Comparison of ENCODE assay signal across 17 cellular contexts in genomic region chr2:161146996-161147395, GRCh38. TPM values are rescaled to one million over a fixed set of nuclear protein-coding genes. Genes with fewer than 3 reads are reported as not detected.
A peak's percentile ranks its signal among the peaks of the same experiment; 100 is the strongest.
DNase-seq lines count a peak whose midpoint lies in the region; ATAC-seq and TF ChIP-seq lines count a peak whose summit lies in the region.
"Had no signal": no experiment of that assay in that cellular context is flagged by ENCODE, and none has a peak within 500 bp of the region (broad histone marks: within the 10 kb centered on the region; RNA-seq: fewer than 3 reads in every experiment).

No MANE protein-coding gene starts in this region.

- 60 to 100% (median 82%) methylated on average over 2 to 3 of the region's 3 CpGs for WGBS in heart left ventricle, 4 donors

- H3K9me3 ChIP-seq in DOHH2 (ENCODE audit: control insufficient read depth, insufficient read depth, low read length) (peaks cover 76% of the 10 kb centered on the region), heart left ventricle (peaks cover 0 to 58% (median 29%) of the 10 kb centered on the region in 12 donors), osteoblast (ENCODE audit: low read depth, low read length) (no peaks in the 10 kb centered on the region)
- H3K9me3 ChIP-seq: HAP-1 had no signal

- H3K27me3 ChIP-seq in DOHH2 (ENCODE audit: control insufficient read depth, low read length) (no peaks in the 10 kb centered on the region), heart left ventricle (no peaks in the 10 kb centered on the region), osteoblast (ENCODE audit: insufficient read depth, low read length) (no peaks in the 10 kb centered on the region)

- peaks cover 100% of the 10 kb centered on the region for H3K79me2 ChIP-seq in DOHH2 (ENCODE audit: control insufficient read depth, low read length)
- no peaks in the 10 kb centered on the region for H3K79me2 ChIP-seq in osteoblast (ENCODE audit: insufficient read depth, low read length)

- peaks cover 8 to 57% (median 40%) of the 10 kb centered on the region in 7 donors for H3K9me3 Mint-ChIP-seq in naive B cell

- no peak overlapping the region for H2AFZ ChIP-seq in osteoblast (ENCODE audit: low read length)

- H3K4me1 ChIP-seq in DOHH2 (ENCODE audit: control insufficient read depth, low read length): peaks cover 51% of the 10 kb centered on the region
- H3K4me1 ChIP-seq in heart left ventricle: no peaks in the 10 kb centered on the region
- H3K4me1 ChIP-seq in osteoblast (ENCODE audit: insufficient read depth, low read length): no peaks in the 10 kb centered on the region
- H3K4me1 ChIP-seq: A549, HAP-1 had no signal

- H3K27ac ChIP-seq in DOHH2 (ENCODE audit: low read depth, low read length): no peak overlapping the region
- no peak overlapping the region for H3K27ac ChIP-seq in heart left ventricle
- H3K27ac ChIP-seq in osteoblast (ENCODE audit: low read depth, low read length): no peak overlapping the region
- H3K27ac ChIP-seq: A549, SK-N-MC had no signal

- peaks cover 13% of the 10 kb centered on the region for H3F3A ChIP-seq in DOHH2 (ENCODE audit: control insufficient read depth, insufficient read depth)

- H3K9me2 ChIP-seq in DOHH2 (replicated peaks; ENCODE audit: control insufficient read depth, low read length): no peaks in the 10 kb centered on the region

- no peak overlapping the region for H3K4me2 ChIP-seq in DOHH2 (ENCODE audit: low read length)
- H3K4me2 ChIP-seq in osteoblast (ENCODE audit: insufficient read depth, low read length): no peak overlapping the region
- H3K4me2 ChIP-seq: A549 had no signal

- no peak for TF ChIP-seq POLR2A in heart left ventricle (IDR thresholded peaks at IDR 0.05)

- no peak for TF ChIP-seq CTCF in DOHH2 (IDR thresholded peaks at IDR 0.05; ENCODE audit: low read depth, low read length, poor library complexity, severe bottlenecking)
- TF ChIP-seq CTCF in heart left ventricle (IDR thresholded peaks at IDR 0.05): no peak
- no peak for TF ChIP-seq CTCF in osteoblast (IDR thresholded peaks at IDR 0.05; ENCODE audit: extremely low read depth, low read depth, low read length)

- H3K4me1 Mint-ChIP-seq in naive B cell: peaks cover 72 to 86% (median 79%) of the 10 kb centered on the region in 3 donors

- peaks cover 55 to 74% of the 10 kb centered on the region in 2 donors for H3K36me3 Mint-ChIP-seq in naive B cell

- no peak overlapping the region for H3K4me3 Mint-ChIP-seq in naive B cell

- no peaks in the 10 kb centered on the region for H3K27me3 Mint-ChIP-seq in naive B cell
- H3K27me3 Mint-ChIP-seq: CD4-positive, CD25-positive, alpha-beta regulatory T cell had no signal

- H3K27ac Mint-ChIP-seq in naive B cell: peak overlapping the region in 5 of 6 donors; percentile 53 to 85 (median 76)

- H4K20me1 ChIP-seq in DOHH2 (ENCODE audit: control insufficient read depth, insufficient read depth, low read depth, low read length) (no peaks in the 10 kb centered on the region), osteoblast (ENCODE audit: insufficient read depth, low read length) (no peaks in the 10 kb centered on the region)

- ATAC-seq in HG02610 (IDR thresholded peaks at IDR 0.05; ENCODE audit: unreplicated experiment) (peak; percentile 2), heart left ventricle (peak; percentile 39 to 84 (median 56)), naive B cell (ENCODE audit: low read depth in 2 of 2) (peak in 1 of 2 donors; percentile 20)
- ATAC-seq: A549 had no signal

- intact Hi-C loops in heart left ventricle (cut with DNase I): no loop called here

- peaks cover 97% of the 10 kb centered on the region for H3K36me3 ChIP-seq in DOHH2 (ENCODE audit: control insufficient read depth, low read length)
- no peaks in the 10 kb centered on the region for H3K36me3 ChIP-seq in heart left ventricle
- H3K36me3 ChIP-seq in osteoblast (ENCODE audit: insufficient read depth, low read length): no peaks in the 10 kb centered on the region
- H3K36me3 ChIP-seq: HAP-1 had no signal

- H3K4me3 ChIP-seq in DOHH2 (ENCODE audit: low read length) (peak overlapping the region; percentile 8; the same call in 1 of the 2 replicates), heart left ventricle (no peak overlapping the region), osteoblast (ENCODE audit: insufficient read depth, low read length) (no peak overlapping the region)
- H3K4me3 ChIP-seq: A549, HAP-1, SK-N-MC had no signal

- DNase-seq in heart left ventricle (peak; percentile 21 to 68 (median 41)), naive B cell (no peak), osteoblast (ENCODE audit: insufficient read length, low spot score, missing footprints) (no peak), superior temporal gyrus (ENCODE audit: extremely low spot score) (no peak), NCI-H2081 treated with DMSO at 0.1 percent for 48 hours (lab: John Stamatoyannopoulos, UW) (no peak)
- no peak for DNase-seq in stimulated activated naive CD4-positive, alpha-beta T cell (lab: John Stamatoyannopoulos, UW)
- DNase-seq: CD4-positive, CD25-positive, alpha-beta regulatory T cell; DMS79; GF-D8; KG1; NCI-H1092; NCI-H1694 had no signal

RNA-seq across cellular contexts. Expression of gene TANK, which starts 13.2 kb away (rescaled TPM):
- total RNA-seq in heart left ventricle (10 to 100 TPM; 21.5 to 58.5 (median 32.4) TPM), osteoblast (112 and 127 TPM in 2 replicates)
- polyA plus RNA-seq in heart left ventricle (10 to 100 TPM; 15.4 to 33.0 TPM), naive B cell (ENCODE audit: low read depth in 6 of 6) (100 to 1,000 TPM; 132 to 167 (median 136) TPM)

Comparison
In these comparisons a context has a peak if more than half of its experiments do, and no peak if none do; other contexts are left out.
1. DNase-seq: peak in heart left ventricle (5 of 5); none in naive B cell (single experiment), osteoblast (single experiment), stimulated activated naive CD4-positive, alpha-beta T cell (0 of 6), superior temporal gyrus (single experiment) and NCI-H2081 treated with DMSO at 0.1 percent for 48 hours (single experiment).